In the genomic region with DNA sequence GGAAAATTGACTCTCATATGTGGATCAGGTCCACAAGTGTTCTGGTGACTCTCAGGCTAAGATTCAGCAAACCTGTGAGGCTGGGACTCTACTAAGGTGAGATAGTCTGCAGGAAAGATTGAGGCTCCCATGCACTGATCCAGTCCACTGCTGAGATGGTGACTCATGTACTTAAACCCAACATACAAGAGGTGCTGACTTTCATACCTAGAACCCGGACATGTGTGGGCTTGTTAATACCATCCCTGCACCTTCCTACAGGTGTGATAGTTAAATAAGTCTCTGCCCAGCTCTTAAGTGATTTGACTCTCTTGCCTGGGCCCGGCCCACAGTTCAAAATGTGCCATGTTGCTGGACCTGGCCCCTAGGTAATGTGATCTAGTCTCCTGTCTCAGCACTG, we compare ENCODE assay signal across 29 cellular contexts.
"Had no signal": no experiment of that assay in that cellular context is flagged by ENCODE, and none has a peak within 500 bp of the region (broad histone marks: within the 10 kb centered on the region; RNA-seq: fewer than 3 reads in every experiment).

No MANE protein-coding gene starts in this region.

- H3K4me3 ChIP-seq: ascending aorta, ovary, right lobe of liver, skin epidermis, testis, transverse colon had no signal

- ATAC-seq: left cardiac atrium, left ventricle myocardium superior had no signal

- H3K27me3 Mint-ChIP-seq: activated naive CD4-positive, alpha-beta T cell treated with anti-CD3 and anti-CD28 coated beads, Interleukin-2, amount 10 ng/mL, durations not matched to agents 7 days and 5 days; activated naive CD8-positive, alpha-beta T cell treated with anti-CD3 and anti-CD28 coated beads, Interleukin-2, amount 10 ng/mL, durations not matched to agents 7 days and 5 days; brain; progenitor cell of endocrine pancreas had no signal

- DNase-seq: activated CD4-positive, alpha-beta T cell treated with anti-CD3 and anti-CD28 coated beads for 4 hours; activated CD4-positive, alpha-beta T cell treated with anti-CD3 and anti-CD28 coated beads, Interleukin-2, amount 50 U/mL, for 48 hours; activated CD8-positive, alpha-beta memory T cell treated with anti-CD3 and anti-CD28 coated beads for 24 hours; activated gamma-delta T cell; activated naive CD4-positive, alpha-beta T cell treated with anti-CD3 and anti-CD28 coated beads, Interleukin-2, amount 10 ng/mL, durations not matched to agents 7 days and 5 days; activated naive CD8-positive, alpha-beta T cell treated with anti-CD3 and anti-CD28 coated beads, Interleukin-2, amount 10 ng/mL, durations not matched to agents 7 days and 5 days; central memory CD4-positive, alpha-beta T cell; head of caudate nucleus; hippocampal formation; left cardiac atrium; left ventricle myocardium superior; ovary; right lobe of liver; stimulated activated CD4-positive, alpha-beta T cell treated with anti-CD3 and anti-CD28 coated beads, Interleukin-12 subunit alpha, Interleukin-12 subunit beta, amount 100 ng/mL, for 4 hours; stimulated activated CD4-positive, alpha-beta T cell treated with anti-CD3 and anti-CD28 coated beads, Interleukin-4, amount 100 ng/mL, for 1 hour; SW 1271; T-helper 9 cell; testis; transverse colon had no signal

- H3K4me1 ChIP-seq: ascending aorta, right lobe of liver, testis, transverse colon had no signal

- H3K36me3 ChIP-seq: ascending aorta, ovary, right lobe of liver, transverse colon had no signal

- H3K27me3 ChIP-seq: ascending aorta, ovary, right lobe of liver, testis, transverse colon had no signal

- FAIRE-seq: keratinocyte, TTC549 had no signal

- H3K4me1 Mint-ChIP-seq: activated naive CD4-positive, alpha-beta T cell treated with anti-CD3 and anti-CD28 coated beads, Interleukin-2, amount 10 ng/mL, durations not matched to agents 7 days and 5 days; activated naive CD8-positive, alpha-beta T cell treated with anti-CD3 and anti-CD28 coated beads, Interleukin-2, amount 10 ng/mL, durations not matched to agents 7 days and 5 days; brain; nephron had no signal

- H3K27ac ChIP-seq: ascending aorta, ovary, testis, transverse colon, VCaP had no signal

- H3K9me3 ChIP-seq: ascending aorta, ovary, right lobe of liver, testis, transverse colon had no signal

- H3K27ac Mint-ChIP-seq: activated naive CD4-positive, alpha-beta T cell treated with anti-CD3 and anti-CD28 coated beads, Interleukin-2, amount 10 ng/mL, durations not matched to agents 7 days and 5 days; activated naive CD8-positive, alpha-beta T cell treated with anti-CD3 and anti-CD28 coated beads, Interleukin-2, amount 10 ng/mL, durations not matched to agents 7 days and 5 days; activated T-helper 1 cell treated with anti-CD3 and anti-CD28 coated beads, Interleukin-12 subunit alpha, Interleukin-12 subunit beta, Interleukin-2, Interleukin-4 antibody, amounts not matched to agents 30 ng/mL and 10 ng/mL and 1 ng/mL, durations not matched to agents 14 hours and 24 hours and 36 hours; brain; nephron; progenitor cell of endocrine pancreas; T-helper 1 cell treated with Interleukin-12 subunit alpha and Interleukin-12 subunit beta and Interleukin-4 antibody, amounts not matched to agents 30 μg/mL and 1 μg/mL, for 36 hours had no signal

- H3K4me3 Mint-ChIP-seq: activated naive CD4-positive, alpha-beta T cell treated with anti-CD3 and anti-CD28 coated beads, Interleukin-2, amount 10 ng/mL, durations not matched to agents 7 days and 5 days; activated naive CD8-positive, alpha-beta T cell treated with anti-CD3 and anti-CD28 coated beads, Interleukin-2, amount 10 ng/mL, durations not matched to agents 7 days and 5 days; activated T-helper 1 cell treated with anti-CD3 and anti-CD28 coated beads, Interleukin-12 subunit alpha, Interleukin-12 subunit beta, Interleukin-2, Interleukin-4 antibody, amounts not matched to agents 30 ng/mL and 10 ng/mL and 1 ng/mL, durations not matched to agents 14 hours and 24 hours and 36 hours; brain; nephron; T-helper 1 cell treated with Interleukin-12 subunit alpha and Interleukin-12 subunit beta and Interleukin-4 antibody, amounts not matched to agents 30 μg/mL and 1 μg/mL, for 36 hours had no signal
